In the genomic region with DNA sequence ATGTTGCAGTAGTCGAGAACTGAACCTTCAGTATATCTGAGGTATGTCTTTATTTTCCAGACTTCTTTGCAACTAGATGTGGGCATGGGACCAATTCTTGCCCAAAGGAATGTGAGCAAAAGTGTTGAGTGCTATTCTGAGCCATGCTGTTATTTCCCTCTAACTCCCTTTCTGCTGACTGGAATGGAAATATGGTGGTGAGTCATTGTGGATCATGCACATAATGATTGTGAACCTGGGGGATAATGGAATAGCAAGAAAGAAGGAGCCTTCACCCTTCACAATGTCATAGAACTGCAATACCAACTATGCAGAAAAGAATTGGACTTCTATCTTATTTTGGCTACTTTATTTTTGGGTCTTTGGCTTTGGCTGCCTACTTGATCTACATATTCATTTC, we compare ENCODE assay signal across 14 cellular contexts.
DNase-seq lines count a peak whose midpoint lies in the region; ATAC-seq and TF ChIP-seq lines count a peak whose summit lies in the region.
"Had no signal": no experiment of that assay in that cellular context is flagged by ENCODE, and none has a peak within 500 bp of the region (broad histone marks: within the 10 kb centered on the region; RNA-seq: fewer than 3 reads in every experiment).

No MANE protein-coding gene starts in this region.

- TF ChIP-seq CTCF in HFF-Myc (IDR thresholded peaks at IDR 0.05; ENCODE audit: low read depth, low read length, missing control alignments): no peak

- H3K27me3 ChIP-seq in adipocyte (replicated peaks; ENCODE audit: control insufficient read depth, insufficient read depth, low read length): no peaks in the 10 kb centered on the region
- H3K27me3 ChIP-seq: right atrium auricular region, testis had no signal

- no peaks in the 10 kb centered on the region for H3K36me3 ChIP-seq in adipocyte (ENCODE audit: control insufficient read depth, insufficient read depth, low read length, severe bottlenecking)
- H3K36me3 ChIP-seq: right atrium auricular region had no signal

- peaks cover 45% of the 10 kb centered on the region for H3K4me1 ChIP-seq in adipocyte (ENCODE audit: control insufficient read depth, insufficient read depth, low read length)
- H3K4me1 ChIP-seq: right atrium auricular region, testis had no signal

- DNase-seq in HFF-Myc (ENCODE audit: extremely low read depth, low read depth): peak; percentile 72
- DNase-seq in adipocyte (ENCODE audit: low read depth): peak; percentile 77
- peak; percentile 60 for DNase-seq in fibroblast of the conjunctiva (ENCODE audit: low read depth)
- DNase-seq in superior temporal gyrus (ENCODE audit: extremely low spot score): peak; percentile 22
- no peak for DNase-seq in GOT3 (lab: John Stamatoyannopoulos, UW)
- DNase-seq in NK-92 treated with Interleukin-12 subunit alpha and Interleukin-12 subunit beta, amount 100 ng/mL, for 24 hours (lab: John Stamatoyannopoulos, UW): no peak
- DNase-seq: activated CD8-positive, alpha-beta T cell treated with anti-CD3 and anti-CD28 coated beads, Interleukin-2, amount 10 ng/mL, durations not matched to agents 7 days and 5 days; effector memory CD4-positive, alpha-beta T cell; mucosa of descending colon; NCI-H2227 treated with DMSO at 0.1 percent for 48 hours; PC-9; testis had no signal

- peak overlapping the region; percentile 4 for H3K9ac ChIP-seq in adipocyte (ENCODE audit: low read length)

- H3K4me3 ChIP-seq in HFF-Myc (replicated peaks; ENCODE audit: low read depth, low read length) (no peak overlapping the region), adipocyte (ENCODE audit: low read length) (no peak overlapping the region)
- H3K4me3 ChIP-seq: mucosa of descending colon, PC-9, right atrium auricular region, testis had no signal

- no peak for ATAC-seq in GM19395 (IDR thresholded peaks at IDR 0.05; ENCODE audit: unreplicated experiment)
- ATAC-seq: activated CD8-positive, alpha-beta T cell treated with anti-CD3 and anti-CD28 coated beads, Interleukin-2, amount 10 ng/mL, durations not matched to agents 7 days and 5 days; mucosa of descending colon had no signal

- peaks cover 6% of the 10 kb centered on the region for H3K9me3 ChIP-seq in adipocyte (ENCODE audit: control insufficient read depth, low read length)
- H3K9me3 ChIP-seq: mucosa of descending colon, testis had no signal

Comparison
In these comparisons a context has a peak if more than half of its experiments do, and no peak if none do; other contexts are left out.
1. DNase-seq: peak in HFF-Myc (single experiment), adipocyte (single experiment), fibroblast of the conjunctiva (single experiment) and superior temporal gyrus (single experiment); none in GOT3 (single experiment) and NK-92 treated with Interleukin-12 subunit alpha and Interleukin-12 subunit beta, amount 100 ng/mL, for 24 hours (single experiment).